ENCODE assay signal across 8 cellular contexts in the genomic region with DNA sequence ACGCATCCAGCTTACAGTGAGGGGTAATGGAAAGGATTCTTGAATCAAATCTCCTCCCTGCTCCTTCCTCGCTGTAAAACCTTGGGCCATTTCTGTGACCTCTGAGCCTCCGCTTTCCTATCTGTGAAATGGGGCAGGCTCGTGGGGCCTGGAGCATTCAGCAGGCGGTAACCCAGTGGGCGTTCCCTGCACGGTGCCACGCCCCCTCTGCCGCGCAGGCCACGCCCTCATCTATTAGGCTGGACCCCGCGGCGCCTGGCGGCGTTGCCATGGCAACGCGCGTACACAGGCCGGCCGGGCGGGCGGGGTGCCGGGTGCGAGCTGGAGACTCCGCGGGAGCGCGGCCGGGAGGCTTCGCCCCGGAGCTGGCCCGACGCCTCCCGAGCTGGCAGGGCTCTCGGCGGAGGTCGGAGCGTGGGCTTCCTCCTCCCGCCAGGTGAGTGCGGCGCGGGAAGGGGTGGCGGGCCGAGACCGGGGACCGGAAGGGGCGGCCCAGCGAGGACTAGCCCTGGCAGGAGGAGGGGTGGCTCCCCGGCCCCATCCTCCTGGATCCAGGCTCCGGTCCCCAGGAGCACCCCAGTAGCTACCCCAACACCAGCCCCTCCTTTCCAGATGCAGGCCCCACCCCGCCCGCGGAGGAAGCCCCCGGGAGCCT. TPM values are rescaled to one million over a fixed set of nuclear protein-coding genes. Genes with fewer than 3 reads are reported as not detected.
DNase-seq lines count a peak whose midpoint lies in the region; ATAC-seq and TF ChIP-seq lines count a peak whose summit lies in the region.

A gene (plus strand): TSS at position 264 of the 655 bp plus-strand sequence. CDS start 4,562 bp downstream, outside the sequence.

- WGBS in HUES64, result 6% methylated on average over 55 of the region's 55 CpGs

- in situ Hi-C loops in astrocyte of the spinal cord (cut with HindIII; ENCODE audit: low sequenced_read_pairs), result no loop called here

- TF ChIP-seq CTCF in astrocyte of the spinal cord (IDR thresholded peaks at IDR 0.05; ENCODE audit: low read depth, low read length), result no peak

- H3K27ac ChIP-seq in HUES64 (ENCODE audit: low read depth, low read length), result no peak within 1 kb of the TSS

- H3K27me3 ChIP-seq in HUES64 (ENCODE audit: insufficient read depth, low read length), result no peaks in the 10 kb centered on the region

- DNase-seq in DMS53 (lab: John Stamatoyannopoulos, UW), result peak; percentile 93
- peak; percentile 5 to 57 for DNase-seq in SW 1271 (lab: John Stamatoyannopoulos, UW)
- DNase-seq in astrocyte of the spinal cord (ENCODE audit: low read depth, low spot score), result peak; percentile 68
- DNase-seq in skeletal muscle cell (ENCODE audit: low read depth), result peak; percentile 4

- H3K36me3 ChIP-seq in HUES64 (ENCODE audit: insufficient read depth, low read length), result no peaks in the 10 kb centered on the region

- H3K4me3 ChIP-seq in HUES64 (ENCODE audit: low read length) (peak within 1 kb of the TSS; percentile 58), astrocyte of the spinal cord (ENCODE audit: low read depth, low read length) (peak within 1 kb of the TSS; percentile 37), iPS-11a (ENCODE audit: low read depth, low read length) (peak within 1 kb of the TSS; percentile 49), skeletal muscle cell (ENCODE audit: low read depth, low read length) (peak within 1 kb of the TSS; percentile 41)

- peak within 1 kb of the TSS; percentile 32 for H3K9ac ChIP-seq in HUES64 (ENCODE audit: low read depth, low read length)

- H3K9me3 ChIP-seq in HUES64 (ENCODE audit: insufficient read depth, low read depth, low read length), result no peaks in the 10 kb centered on the region

- ATAC-seq in HG03342 (IDR thresholded peaks at IDR 0.05; ENCODE audit: unreplicated experiment) (no peak), HG03135 (IDR thresholded peaks at IDR 0.05; ENCODE audit: unreplicated experiment) (no peak)

- H3K4me1 ChIP-seq in HUES64 (ENCODE audit: insufficient read depth, low read length), result peaks cover 23% of the 10 kb centered on the region

RNA-seq across cellular contexts. Expression of the gene that starts here (rescaled TPM):
- 1.1 TPM for polyA plus RNA-seq in HUES64 (2013, experiment 1 of 2)
- 1.8 TPM for polyA plus RNA-seq in HUES64 (2013, experiment 2 of 2)

Comparison
In these comparisons a context has a peak if more than half of its experiments do, and no peak if none do; other contexts are left out.
1. DNase-seq: peak in every context shown above with its lines; median percentile 93 in DMS53; 68 in astrocyte of the spinal cord; 31 in SW 1271; 4 in skeletal muscle cell.